14 cellular contexts compared by ENCODE assay signal in the genomic region with DNA sequence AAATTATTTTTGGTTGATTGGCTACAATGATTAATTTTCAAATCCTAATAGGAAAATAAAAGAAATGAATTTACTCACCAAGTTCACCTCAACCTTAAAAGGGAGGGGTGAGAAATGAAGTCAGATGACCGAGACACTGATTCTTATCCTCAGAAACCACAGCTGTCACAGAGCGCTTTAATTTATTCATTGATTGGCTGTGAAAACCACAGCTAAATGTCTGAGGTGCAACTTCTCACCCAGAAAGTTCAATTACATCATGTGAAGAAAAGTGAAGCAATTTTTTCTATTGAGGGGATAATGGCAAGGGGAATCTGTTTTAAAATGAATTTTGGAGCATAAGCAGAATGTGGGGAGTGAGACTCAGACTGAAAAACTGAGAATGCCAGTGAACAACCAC.
DNase-seq lines count a peak whose midpoint lies in the region; ATAC-seq and TF ChIP-seq lines count a peak whose summit lies in the region.
"Had no signal": no experiment of that assay in that cellular context is flagged by ENCODE, and none has a peak within 500 bp of the region (broad histone marks: within the 10 kb centered on the region; RNA-seq: fewer than 3 reads in every experiment).

No MANE protein-coding gene starts in this region.

- no peaks in the 10 kb centered on the region for H3K36me3 ChIP-seq in mesodermal cell (ENCODE audit: control insufficient read depth, insufficient read depth, low read length)

- peaks cover 15% of the 10 kb centered on the region for H3K4me1 ChIP-seq in mesodermal cell (ENCODE audit: control insufficient read depth, insufficient read depth, low read length, poor library complexity, severe bottlenecking)

- H3K27me3 ChIP-seq in dorsolateral prefrontal cortex, result no peaks in the 10 kb centered on the region

- peak overlapping the region; percentile 84 for H3K27ac Mint-ChIP-seq in HFFc6
- no peak overlapping the region for H3K27ac Mint-ChIP-seq in T-helper 2 cell treated with Interferon-gamma antibody and Interleukin-4, amounts not matched to agents 5 μg/mL and 100 μg/mL, for 36 hours
- H3K27ac Mint-ChIP-seq: CD4-positive, CD25-positive, alpha-beta regulatory T cell; T-cell had no signal

- TF ChIP-seq CTCF in HFFc6 (IDR thresholded peaks at IDR 0.05) (no peak), dorsolateral prefrontal cortex (IDR thresholded peaks at IDR 0.05 in 54 of 56, conservative IDR thresholded peaks at IDR 0.05 in 2 of 56; ENCODE audit: low read depth in 1 of 56, partially characterized antibody in 56 of 56) (no peak)

- peaks cover 37% of the 10 kb centered on the region for H3K4me1 Mint-ChIP-seq in HFFc6 (ENCODE audit: low read depth)
- H3K4me1 Mint-ChIP-seq in T-helper 2 cell treated with Interferon-gamma antibody and Interleukin-4, amounts not matched to agents 5 μg/mL and 100 μg/mL, for 36 hours (ENCODE audit: low read depth), result peaks cover 6% of the 10 kb centered on the region

- H3K4me3 ChIP-seq in mesodermal cell (ENCODE audit: extremely low read depth, insufficient read depth, low read length, poor library complexity, severe bottlenecking), result no peak overlapping the region
- no peak overlapping the region for H3K4me3 ChIP-seq in dorsolateral prefrontal cortex
- H3K4me3 ChIP-seq: GM23338 had no signal

- no peaks in the 10 kb centered on the region; the same call in none of the 2 replicates for H3K27me3 Mint-ChIP-seq in HFFc6 (ENCODE audit: insufficient read depth)
- peaks cover 57% of the 10 kb centered on the region for H3K27me3 Mint-ChIP-seq in T-helper 2 cell treated with Interferon-gamma antibody and Interleukin-4, amounts not matched to agents 5 μg/mL and 100 μg/mL, for 36 hours (ENCODE audit: low read depth)
- H3K27me3 Mint-ChIP-seq: brain had no signal

- intact Hi-C loops in dorsolateral prefrontal cortex (cut with DNase I), result no loop called here

- peak overlapping the region; percentile 83 for H3K4me3 Mint-ChIP-seq in HFFc6
- no peak overlapping the region for H3K4me3 Mint-ChIP-seq in T-helper 2 cell treated with Interferon-gamma antibody and Interleukin-4, amounts not matched to agents 5 μg/mL and 100 μg/mL, for 36 hours
- H3K4me3 Mint-ChIP-seq: brain; CD4-positive, CD25-positive, alpha-beta regulatory T cell; GM23338; T-cell had no signal

- H3K27ac ChIP-seq in mesodermal cell (ENCODE audit: low read depth, low read length, severe bottlenecking) (peak overlapping the region; percentile 88), dorsolateral prefrontal cortex (no peak overlapping the region)

- no peaks in the 10 kb centered on the region for H3K36me3 Mint-ChIP-seq in HFFc6 (ENCODE audit: low read depth)
- no peaks in the 10 kb centered on the region for H3K36me3 Mint-ChIP-seq in T-helper 2 cell treated with Interferon-gamma antibody and Interleukin-4, amounts not matched to agents 5 μg/mL and 100 μg/mL, for 36 hours (ENCODE audit: low read depth)
- H3K36me3 Mint-ChIP-seq: brain; CD4-positive, CD25-positive, alpha-beta regulatory T cell; T-cell had no signal

- ATAC-seq in GM18498 (IDR thresholded peaks at IDR 0.05; ENCODE audit: unreplicated experiment) (peak; percentile 85), GM19455 (IDR thresholded peaks at IDR 0.05; ENCODE audit: unreplicated experiment) (no peak)
- ATAC-seq: esophagus mucosa, T-cell had no signal

- no CpG with 5 or more reads among the region's 2 CpGs for WGBS in mesodermal cell (ENCODE audit: insufficient coverage in 2 of 2), 2 experiments

- no peaks in the 10 kb centered on the region for H3K9me3 Mint-ChIP-seq in HFFc6
- no peaks in the 10 kb centered on the region for H3K9me3 Mint-ChIP-seq in T-helper 2 cell treated with Interferon-gamma antibody and Interleukin-4, amounts not matched to agents 5 μg/mL and 100 μg/mL, for 36 hours
- H3K9me3 Mint-ChIP-seq: GM23338 had no signal

- DNase-seq in HFFc6 (no peak), Kasumi-1 (lab: John Stamatoyannopoulos, UW) (no peak), dorsolateral prefrontal cortex (no peak), midbrain (lab: John Stamatoyannopoulos, UW) (no peak)
- peak; percentile 20 for DNase-seq in T-helper 2 cell treated with Interferon-gamma antibody and Interleukin-4, amounts not matched to agents 5 μg/mL and 100 μg/mL, for 36 hours (ENCODE audit: low spot score)
- DNase-seq: NCI-H1092 treated with DMSO at 0.1 percent for 48 hours had no signal

- peaks cover 3% of the 10 kb centered on the region for H3K9me3 ChIP-seq in mesodermal cell (ENCODE audit: control insufficient read depth, low read length)
